In the genomic region with DNA sequence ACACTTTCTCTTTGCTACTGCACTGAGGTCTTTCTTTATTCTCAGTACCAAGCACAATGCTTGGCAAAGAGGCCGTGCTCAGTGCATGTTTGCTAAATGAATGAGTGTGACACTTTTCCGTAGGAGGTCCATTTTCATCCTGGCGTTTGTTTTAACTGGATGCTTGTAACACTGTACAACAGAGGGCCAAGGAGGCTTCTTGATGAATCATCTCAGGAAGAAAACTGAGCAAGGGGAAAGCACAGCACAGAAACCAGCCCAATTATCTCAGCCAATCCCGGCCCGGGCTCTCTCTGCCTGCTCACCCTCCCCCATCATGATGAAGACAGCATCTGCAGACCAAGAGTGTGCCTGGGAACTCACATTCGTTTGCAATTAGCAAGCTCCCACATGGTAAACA, we compare ENCODE assay signal across 1 cellular context.
TF ChIP-seq lines count a peak whose summit lies in the region.

No MANE protein-coding gene starts in this region.

TF ChIP-seq in SK-N-SH treated with all-trans-retinoic acid at 6 μM for 48 hours, 23 proteins besides CTCF, POLR2A, EP300 and RAD21 (continued from another document):
- TF ChIP-seq, protein P1, sequence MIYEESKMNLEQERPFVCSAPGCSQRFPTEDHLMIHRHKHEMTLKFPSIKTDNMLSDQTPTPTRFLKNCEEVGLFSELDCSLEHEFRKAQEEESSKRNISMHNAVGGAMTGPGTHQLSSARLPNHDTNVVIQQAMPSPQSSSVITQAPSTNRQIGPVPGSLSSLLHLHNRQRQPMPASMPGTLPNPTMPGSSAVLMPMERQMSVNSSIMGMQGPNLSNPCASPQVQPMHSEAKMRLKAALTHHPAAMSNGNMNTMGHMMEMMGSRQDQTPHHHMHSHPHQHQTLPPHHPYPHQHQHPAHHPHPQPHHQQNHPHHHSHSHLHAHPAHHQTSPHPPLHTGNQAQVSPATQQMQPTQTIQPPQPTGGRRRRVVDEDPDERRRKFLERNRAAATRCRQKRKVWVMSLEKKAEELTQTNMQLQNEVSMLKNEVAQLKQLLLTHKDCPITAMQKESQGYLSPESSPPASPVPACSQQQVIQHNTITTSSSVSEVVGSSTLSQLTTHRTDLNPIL (CRISPR knock-in tag; IDR thresholded peaks at IDR 0.05; ENCODE audit: low read depth) = no peak
- TF ChIP-seq ZC3H10 (CRISPR knock-in tag; IDR thresholded peaks at IDR 0.05) = no peak
- TF ChIP-seq SNAI2 (CRISPR knock-in tag; IDR thresholded peaks at IDR 0.05) = no peak
